ENCODE assay signal across 8 cellular contexts in the genomic region with DNA sequence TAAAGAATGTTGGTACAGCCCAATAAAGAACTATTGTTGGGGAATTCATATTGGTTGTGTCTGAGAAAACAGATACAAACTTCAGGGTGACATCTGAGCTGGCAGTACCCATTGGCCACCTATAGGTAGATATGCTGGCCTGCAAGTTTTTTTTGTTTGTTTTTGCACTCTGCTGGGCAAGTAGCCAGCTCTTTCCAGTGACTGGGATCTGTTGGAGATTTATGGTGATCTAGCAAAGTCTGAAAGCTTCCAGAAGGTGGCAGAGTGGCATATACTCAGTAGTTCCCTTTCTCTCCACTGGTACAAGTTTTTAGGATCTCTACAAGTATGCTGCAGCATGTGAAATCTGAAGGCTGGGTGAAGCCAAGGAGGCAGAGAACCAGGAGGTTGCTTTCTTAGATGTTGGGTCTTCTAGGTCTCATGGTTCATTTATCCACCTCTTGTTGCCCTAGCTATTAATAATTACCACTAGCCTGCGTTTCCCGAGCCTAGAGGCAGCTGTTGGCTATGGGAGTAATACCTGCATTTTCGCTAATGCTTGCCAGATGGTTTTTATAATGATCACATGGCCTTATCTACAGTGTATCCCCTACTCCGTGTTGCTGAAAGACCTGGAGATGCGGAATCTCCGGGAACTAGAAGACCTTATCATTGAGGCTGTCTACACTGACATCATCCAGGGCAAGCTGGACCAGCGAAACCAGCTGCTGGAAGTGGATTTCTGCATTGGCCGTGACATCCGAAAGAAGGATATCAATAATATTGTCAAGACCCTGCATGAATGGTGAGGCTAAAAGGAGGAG. TPM values are rescaled to one million over a fixed set of nuclear protein-coding genes. Genes with fewer than 3 reads are reported as not detected.
DNase-seq lines count a peak whose midpoint lies in the region; ATAC-seq lines count a peak whose summit lies in the region.

No MANE protein-coding gene starts in this region.

- DNase-seq in EL (peak; percentile 79), NCI-H1105 (lab: John Stamatoyannopoulos, UW) (peak; percentile 72), brain pericyte (ENCODE audit: low read depth, low spot score) (peak; percentile 25), myocyte (ENCODE audit: low read depth) (peak; percentile 48), occipital lobe (lab: John Stamatoyannopoulos, UW) (no peak), KG1 (lab: John Stamatoyannopoulos, UW) (no peak)
- no peak for DNase-seq in stimulated activated CD8-positive, alpha-beta memory T cell treated with anti-CD3 and anti-CD28 coated beads, Interleukin-4, amount 100 ng/mL, for 48 hours

- ATAC-seq in GM21528 (IDR thresholded peaks at IDR 0.05; ENCODE audit: low FRiP score, unreplicated experiment) = no peak

RNA-seq across cellular contexts. Expression of gene COPS7B, which starts 9.5 kb away (rescaled TPM):
- total RNA-seq in myocyte = 21.4 and 26.5 TPM in 2 replicates
- polyA plus RNA-seq in myocyte (2012) = 40.8 TPM
- 22.3 TPM for total RNA-seq in occipital lobe

RNA-seq across cellular contexts. Expression of gene PDE6D, which starts 14.6 kb away (rescaled TPM):
- total RNA-seq in myocyte (22.2 and 27.4 TPM in 2 replicates), occipital lobe (25.4 TPM)
- polyA plus RNA-seq in myocyte (2012) = 22.3 TPM

Comparison
In these comparisons a context has a peak if more than half of its experiments do, and no peak if none do; other contexts are left out.
1. DNase-seq: peak in EL (single experiment), NCI-H1105 (single experiment), brain pericyte (single experiment) and myocyte (single experiment); none in stimulated activated CD8-positive, alpha-beta memory T cell treated with anti-CD3 and anti-CD28 coated beads, Interleukin-4, amount 100 ng/mL, for 48 hours (single experiment), occipital lobe (single experiment) and KG1 (single experiment).